ENCODE assay signal across 8 cellular contexts in the genomic region with DNA sequence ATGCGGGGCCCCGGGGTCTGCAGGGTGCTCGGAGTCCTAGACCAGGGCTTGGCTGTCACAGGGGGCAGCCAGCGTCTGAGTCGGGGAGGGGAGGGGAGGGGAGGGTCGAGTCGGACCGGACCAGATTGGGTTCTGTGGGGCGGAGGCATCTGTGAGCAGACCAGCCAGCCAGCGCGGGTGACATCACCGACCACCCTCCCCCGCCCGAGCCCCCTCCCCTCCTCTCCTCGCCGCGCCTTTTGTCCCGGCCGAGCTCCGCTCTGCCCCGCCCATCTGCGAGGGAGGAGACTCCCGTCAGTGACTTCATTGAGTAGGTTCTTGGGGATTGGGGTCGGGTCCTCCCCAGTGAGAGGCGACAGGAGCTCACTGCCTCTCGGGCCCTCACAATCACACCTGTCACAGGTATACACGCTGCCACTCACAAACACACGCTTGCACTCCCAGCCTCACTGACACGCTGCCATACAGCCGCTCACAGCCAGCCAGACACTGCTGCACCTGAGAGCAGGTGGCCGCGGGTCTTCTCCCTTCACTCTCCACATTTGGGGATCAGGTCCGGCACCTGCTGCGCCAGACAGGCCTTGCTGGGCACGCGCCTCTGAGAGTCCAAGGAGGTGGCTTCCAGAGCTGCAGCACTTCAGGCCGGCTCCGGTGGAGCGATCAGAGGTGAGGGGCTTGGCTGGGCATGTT. TPM values are rescaled to one million over a fixed set of nuclear protein-coding genes. Genes with fewer than 3 reads are reported as not detected.
A peak's percentile ranks its signal among the peaks of the same experiment; 100 is the strongest.
DNase-seq lines count a peak whose midpoint lies in the region; ATAC-seq and TF ChIP-seq lines count a peak whose summit lies in the region.

No MANE protein-coding gene starts in this region.

- TF ChIP-seq CTCF in gastroesophageal sphincter (IDR thresholded peaks at IDR 0.05) (no peak), neural crest cell (conservative IDR thresholded peaks at IDR 0.05) (no peak)

- H3K36me3 Mint-ChIP-seq in activated naive CD4-positive, alpha-beta T cell treated with anti-CD3 and anti-CD28 coated beads for 36 hours (ENCODE audit: low read depth), result peaks cover 5% of the 10 kb centered on the region
- H3K36me3 Mint-ChIP-seq in neural crest cell (ENCODE audit: low read depth), result no peaks in the 10 kb centered on the region

- peak overlapping the region; percentile 90 for H3K4me3 Mint-ChIP-seq in activated naive CD4-positive, alpha-beta T cell treated with anti-CD3 and anti-CD28 coated beads for 36 hours
- peak overlapping the region; percentile 88 for H3K4me3 Mint-ChIP-seq in neural crest cell

- ATAC-seq in gastroesophageal sphincter (peak; percentile 7), aorta (ENCODE audit: low FRiP score) (peak; percentile 23)

- H3K27me3 Mint-ChIP-seq in activated naive CD4-positive, alpha-beta T cell treated with anti-CD3 and anti-CD28 coated beads for 36 hours (ENCODE audit: low read depth), result no peaks in the 10 kb centered on the region
- no peaks in the 10 kb centered on the region for H3K27me3 Mint-ChIP-seq in neural crest cell (ENCODE audit: low read depth)

- H3K9me3 ChIP-seq in gastroesophageal sphincter, result no peaks in the 10 kb centered on the region
- H3K9me3 ChIP-seq in aorta (ENCODE audit: control insufficient read depth, low read length), result no peaks in the 10 kb centered on the region

- no CpG with 5 or more reads among the region's 39 CpGs for WGBS in gastroesophageal sphincter (ENCODE audit: low coverage in 1 of 2), 2 donors
- 2 to 3% methylated on average over 31 to 39 of the region's 39 CpGs for WGBS in aorta, 2 donors

- H3K4me1 ChIP-seq in gastroesophageal sphincter, result peaks cover 10 to 35% (median 14%) of the 10 kb centered on the region in 3 donors
- no peaks in the 10 kb centered on the region for H3K4me1 ChIP-seq in aorta (ENCODE audit: control insufficient read depth in 1 of 2, insufficient read depth in 2 of 2, low read length in 2 of 2)

- TF ChIP-seq POLR2A in gastroesophageal sphincter (IDR thresholded peaks at IDR 0.05), result peak in 1 of 2 donors; percentile 21

- H3K36me3 ChIP-seq in gastroesophageal sphincter (no peaks in the 10 kb centered on the region), aorta (ENCODE audit: control insufficient read depth in 1 of 2, insufficient read depth in 2 of 2, low read length in 1 of 2) (no peaks in the 10 kb centered on the region)

- H3K27me3 ChIP-seq in gastroesophageal sphincter (no peaks in the 10 kb centered on the region), aorta (ENCODE audit: control insufficient read depth in 1 of 2, insufficient read depth in 2 of 2, low read length in 1 of 2) (no peaks in the 10 kb centered on the region)

- CTCF ChIA-PET in activated naive CD4-positive, alpha-beta T cell treated with anti-CD3 and anti-CD28 coated beads for 36 hours (lab: Charles Lee), result interaction anchor here (1.7 to 1.8 kb wide), 2 partner anchors 11 to 90 kb away, joined by 6 read pairs; no protein-coding TSS in a partner anchor

- H3K9me3 Mint-ChIP-seq in activated naive CD4-positive, alpha-beta T cell treated with anti-CD3 and anti-CD28 coated beads for 36 hours, result no peaks in the 10 kb centered on the region
- H3K9me3 Mint-ChIP-seq in neural crest cell, result no peaks in the 10 kb centered on the region

- peak overlapping the region in 3 of 4 donors; percentile 76 to 99 (median 96) for H3K27ac ChIP-seq in gastroesophageal sphincter
- H3K27ac ChIP-seq in aorta (ENCODE audit: low read depth in 1 of 2, low read length in 2 of 2), result peak overlapping the region; percentile 98

- H3K4me1 Mint-ChIP-seq in activated naive CD4-positive, alpha-beta T cell treated with anti-CD3 and anti-CD28 coated beads for 36 hours (ENCODE audit: low read depth), result peaks cover 79% of the 10 kb centered on the region
- H3K4me1 Mint-ChIP-seq in neural crest cell, result peaks cover 61% of the 10 kb centered on the region

- peak; percentile 14 to 48 for DNase-seq in NCI-H524 (lab: John Stamatoyannopoulos, UW)
- no peak for DNase-seq in NCI-H524 treated with DMSO at 0.1 percent for 48 hours (lab: John Stamatoyannopoulos, UW)
- DNase-seq in NCI-H446 treated with DMSO at 0.1 percent for 48 hours (lab: John Stamatoyannopoulos, UW), result peak; percentile 37
- peak; percentile 62 for DNase-seq in activated naive CD4-positive, alpha-beta T cell treated with anti-CD3 and anti-CD28 coated beads for 36 hours
- peak; percentile 64 for DNase-seq in neural crest cell (ENCODE audit: low read depth, low spot score)
- DNase-seq in aorta, result peak; percentile 77 to 94
- no peak for DNase-seq in T1000 (lab: John Stamatoyannopoulos, UW)

- peak overlapping the region; percentile 62 for H3K27ac Mint-ChIP-seq in activated naive CD4-positive, alpha-beta T cell treated with anti-CD3 and anti-CD28 coated beads for 36 hours
- peak overlapping the region; percentile 96 for H3K27ac Mint-ChIP-seq in neural crest cell (ENCODE audit: unreplicated experiment)

- TF ChIP-seq EP300 in gastroesophageal sphincter (IDR thresholded peaks at IDR 0.05), result no peak

- intact Hi-C loops in activated naive CD4-positive, alpha-beta T cell treated with anti-CD3 and anti-CD28 coated beads for 36 hours (cut with micrococcal nuclease), result loop anchor here (1.0 to 10.0 kb wide), 17 partner anchors 13 to 613 kb away; a partner anchor contains a TSS
- intact Hi-C loops in aorta (cut with DNase I), result loop anchor here (5.0 to 10.0 kb wide), 5 partner anchors 82 to 335 kb away; a partner anchor contains a TSS

- peak overlapping the region; percentile 47 to 96 for H3K4me3 ChIP-seq in gastroesophageal sphincter
- peak overlapping the region; percentile 80 to 92 for H3K4me3 ChIP-seq in aorta (ENCODE audit: low read length in 2 of 2)

RNA-seq across cellular contexts. Expression of a gene that starts 0.5 kb away (rescaled TPM):
- total RNA-seq in activated naive CD4-positive, alpha-beta T cell treated with anti-CD3 and anti-CD28 coated beads for 36 hours, result 10 to 100 TPM; 11.4 to 12.0 TPM
- total RNA-seq in gastroesophageal sphincter (100 to 1,000 TPM in 2 of 4 donors, 10 to 100 TPM in 2; 46.8 to 125 (median 96.8) TPM), neural crest cell (27.1 and 28.7 TPM in 2 replicates), aorta (10 to 100 TPM; 33.7 to 96.0 TPM)
- 10 to 100 TPM; 15.7 to 29.2 TPM for polyA plus RNA-seq in aorta

RNA-seq across cellular contexts. Expression of a gene that starts 32.0 kb away (rescaled TPM):
- total RNA-seq in activated naive CD4-positive, alpha-beta T cell treated with anti-CD3 and anti-CD28 coated beads for 36 hours, result not detected
- total RNA-seq in gastroesophageal sphincter (under 1 TPM in 3 of 4 donors, not detected in 1; 0.30 to 0.81 (median 0.67) TPM), neural crest cell (0.63 and 1.2 TPM in 2 replicates), aorta (under 1 TPM; 0.57 to 0.88 TPM)
- polyA plus RNA-seq in aorta, result not detected

Comparison
In these comparisons a context has a peak if more than half of its experiments do, and no peak if none do; other contexts are left out.
1. DNase-seq: peak in NCI-H524 (2 of 2), NCI-H446 treated with DMSO at 0.1 percent for 48 hours (single experiment), activated naive CD4-positive, alpha-beta T cell treated with anti-CD3 and anti-CD28 coated beads for 36 hours (single experiment), neural crest cell (single experiment) and aorta (2 of 2); none in NCI-H524 treated with DMSO at 0.1 percent for 48 hours (single experiment) and T1000 (single experiment).